In the genomic region with DNA sequence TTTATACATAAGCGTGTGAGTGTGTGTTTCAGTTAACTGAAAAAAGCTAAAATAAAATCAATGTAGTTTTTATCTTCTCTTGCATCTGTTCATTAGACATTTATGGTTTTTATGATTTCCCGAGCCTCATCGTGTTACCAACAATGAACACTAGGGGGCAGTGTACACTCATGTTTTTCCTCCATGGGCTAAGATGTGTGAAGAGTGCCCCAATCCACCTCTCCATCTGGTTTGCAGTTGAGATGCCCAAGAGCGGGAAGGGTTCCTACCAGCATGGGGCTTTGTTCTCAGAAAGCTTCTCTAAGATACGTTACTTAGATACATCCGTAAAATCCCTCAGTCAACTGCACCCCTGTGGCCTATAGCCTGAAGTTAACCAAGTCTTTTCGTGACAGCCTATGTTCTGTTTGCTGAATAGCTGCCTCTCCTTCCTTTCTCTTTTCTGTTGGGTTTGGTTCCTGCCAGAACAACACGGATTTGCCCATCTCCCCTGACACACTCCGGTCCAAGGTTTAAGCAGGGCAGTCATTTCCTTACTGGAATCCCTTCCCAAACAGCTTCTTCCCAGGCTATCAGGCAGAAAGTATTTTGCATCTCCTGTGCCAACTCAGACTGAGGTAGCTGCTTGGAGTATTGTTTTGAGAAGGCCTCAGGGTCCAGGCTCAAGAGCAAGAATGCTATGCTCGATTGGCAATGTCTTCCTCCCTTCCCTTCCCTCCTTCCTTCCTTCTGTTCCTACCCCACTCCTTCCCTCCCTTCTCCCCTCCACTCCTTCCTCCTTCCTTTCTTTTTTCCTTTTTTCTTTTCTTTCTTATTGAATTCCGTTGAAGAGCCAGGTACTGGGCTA, we compare ENCODE assay signal across 8 cellular contexts. TPM values are rescaled to one million over a fixed set of nuclear protein-coding genes. Genes with fewer than 3 reads are reported as not detected.
DNase-seq lines count a peak whose midpoint lies in the region; ATAC-seq, FAIRE-seq and TF ChIP-seq lines count a peak whose summit lies in the region.

No MANE protein-coding gene starts in this region.

- H3K36me3 Mint-ChIP-seq in HFFc6 (ENCODE audit: low read depth), result 0 out of 2 replicates have a peak, but pooled peaks cover 3% of the 10 kb centered on the region

- no peaks in the 10 kb centered on the region; the same call in 1 of the 2 replicates for H3K9me3 Mint-ChIP-seq in HFFc6

- TF ChIP-seq CTCF in HFFc6 (IDR thresholded peaks at IDR 0.05), result peak; percentile 94

- H3K27ac ChIP-seq in small intestine (ENCODE audit: low read depth in 1 of 2, low read length in 1 of 2), result no peak overlapping the region

- no peak overlapping the region for H3K4me3 ChIP-seq in adipocyte (ENCODE audit: low read length)
- no peak overlapping the region for H3K4me3 ChIP-seq in small intestine (ENCODE audit: low read depth in 1 of 2, low read length in 2 of 2)

- intact Hi-C loops in left ventricle myocardium superior (cut with micrococcal nuclease), result no loop called here

- 56 to 59% (median 59%) methylated on average over 11 of the region's 11 CpGs for WGBS in small intestine, 3 donors

- H3K9ac ChIP-seq in adipocyte (ENCODE audit: low read length), result peak overlapping the region; percentile 50

- H3K4me3 Mint-ChIP-seq in HFFc6, result no peak overlapping the region

- H3K36me3 ChIP-seq in adipocyte (ENCODE audit: control insufficient read depth, insufficient read depth, low read length, severe bottlenecking) (no peaks in the 10 kb centered on the region), small intestine (ENCODE audit: control insufficient read depth in 2 of 2, insufficient read depth in 2 of 2, low read length in 2 of 2) (no peaks in the 10 kb centered on the region)

- H3K27me3 ChIP-seq in adipocyte (replicated peaks; ENCODE audit: control insufficient read depth, insufficient read depth, low read length), result no peaks in the 10 kb centered on the region
- H3K27me3 ChIP-seq in small intestine (ENCODE audit: control insufficient read depth in 2 of 2, insufficient read depth in 2 of 2, low read length in 2 of 2), result no peaks in the 10 kb centered on the region

- ATAC-seq in left ventricle myocardium superior (peak; percentile 70), HG03354 (IDR thresholded peaks at IDR 0.05; ENCODE audit: poor library complexity, severe bottlenecking, unreplicated experiment) (no peak), HG03520 (IDR thresholded peaks at IDR 0.05; ENCODE audit: unreplicated experiment) (no peak)

- H3K9me3 ChIP-seq in adipocyte (ENCODE audit: control insufficient read depth, low read length), result no peaks in the 10 kb centered on the region
- no peaks in the 10 kb centered on the region for H3K9me3 ChIP-seq in small intestine (ENCODE audit: control insufficient read depth, low read depth)

- H3K27ac Mint-ChIP-seq in HFFc6, result no peak overlapping the region

- peaks cover 16% of the 10 kb centered on the region for H3K4me1 ChIP-seq in adipocyte (ENCODE audit: control insufficient read depth, insufficient read depth, low read length)
- H3K4me1 ChIP-seq in small intestine (ENCODE audit: control insufficient read depth in 2 of 2, insufficient read depth in 1 of 2, low read depth in 1 of 2, low read length in 1 of 2), result no peaks in the 10 kb centered on the region

- H3K4me1 Mint-ChIP-seq in HFFc6 (ENCODE audit: low read depth), result peaks cover 27% of the 10 kb centered on the region

- FAIRE-seq in small intestine (lab: Jason Lieb, UNC), result peak; percentile 62

- DNase-seq in EH (ENCODE audit: low read depth), result peak; percentile 53
- peak; percentile 50 for DNase-seq in HFFc6
- peak; percentile 43 for DNase-seq in RKO (ENCODE audit: low spot score)
- DNase-seq in adipocyte (ENCODE audit: low read depth), result peak; percentile 80
- DNase-seq in left ventricle myocardium superior, result no peak
- peak; percentile 43 for DNase-seq in small intestine

- peaks cover 22% of the 10 kb centered on the region for H3K27me3 Mint-ChIP-seq in HFFc6 (ENCODE audit: insufficient read depth)

RNA-seq across cellular contexts. Expression of a gene that starts 12.9 kb away (rescaled TPM):
- 10 to 100 TPM; 49.8 to 63.8 (median 55.7) TPM for total RNA-seq in HFFc6 (2021; fragmentation: NEBNext Ultra II Directional; extraction: Animal tissue kit (Norgen Biotek cat#: 25700))
- total RNA-seq in left ventricle myocardium superior, result 66.2 TPM
- 10 to 100 TPM; 30.0 to 39.4 (median 35.8) TPM for polyA plus RNA-seq in small intestine
